ENCODE assay signal across 27 cellular contexts in genomic region chr10:75887369-75887768, GRCh38.
"Had no signal": no experiment of that assay in that cellular context is flagged by ENCODE, and none has a peak within 500 bp of the region (broad histone marks: within the 10 kb centered on the region; RNA-seq: fewer than 3 reads in every experiment).

No MANE protein-coding gene starts in this region.

- H3K4me3 ChIP-seq: stomach, suprapubic skin, testis, thoracic aorta, thyroid gland, tibial artery, tibial nerve, transverse colon, upper lobe of left lung, upper lobe of right lung, uterus, vagina had no signal

- H3K9me3 ChIP-seq: stomach, suprapubic skin, testis, thoracic aorta, thyroid gland, tibial artery, tibial nerve, transverse colon, upper lobe of left lung, upper lobe of right lung, uterus, vagina had no signal

- ATAC-seq: stimulated activated effector memory CD8-positive, alpha-beta T cell treated with anti-CD3 and anti-CD28 coated beads, Interleukin-12 subunit alpha, Interleukin-12 subunit beta, amount 100 ng/mL, for 72 hours; stimulated activated memory B cell treated with anti-CD40 and anti-IgM and Interleukin-4, amounts not matched to agents 10 μg/mL and 1 μg/mL and 100 μg/mL, for 72 hours; stimulated activated naive B cell treated with anti-CD40 and anti-IgM and Interleukin-4, amounts not matched to agents 10 μg/mL and 1 μg/mL and 100 μg/mL, for 72 hours; stimulated activated naive CD8-positive, alpha-beta T cell treated with anti-CD3 and anti-CD28 coated beads, Interleukin-15, amount 100 ng/mL, for 72 hours; stimulated activated naive CD8-positive, alpha-beta T cell treated with anti-CD3 and anti-CD28 coated beads, Interleukin-15, Interleukin-2, amounts not matched to agents 100 U/mL and 50 U/mL, for 24 hours; upper lobe of right lung had no signal

- H3K27ac ChIP-seq: stomach, suprapubic skin, testis, thoracic aorta, thyroid gland, tibial artery, tibial nerve, transverse colon, upper lobe of left lung, upper lobe of right lung, uterus, vagina had no signal

- H3K36me3 ChIP-seq: stomach, suprapubic skin, thoracic aorta, thyroid gland, tibial artery, tibial nerve, transverse colon, upper lobe of left lung, upper lobe of right lung, uterus, vagina had no signal

- H3K27me3 ChIP-seq: stomach, suprapubic skin, testis, thyroid gland, tibial artery, tibial nerve, transverse colon, upper lobe of left lung, upper lobe of right lung, uterus, vagina had no signal

- FAIRE-seq: urothelium cell line had no signal

- DNase-seq: stimulated activated CD4-positive, alpha-beta T cell treated with anti-CD3 and anti-CD28 coated beads, Interleukin-2, amount 100 ng/mL, for 48 hours; stimulated activated CD4-positive, alpha-beta T cell treated with anti-CD3 and anti-CD28 coated beads, Interleukin-4, amount 100 ng/mL, for 1 hour; stimulated activated CD4-positive, alpha-beta T cell treated with anti-CD3 and anti-CD28 coated beads, Interleukin-4, amount 100 ng/mL, for 24 hours; stimulated activated CD4-positive, alpha-beta T cell treated with anti-CD3 and anti-CD28 coated beads, Interleukin-4, amount 100 ng/mL, for 4 hours; stimulated activated CD8-positive, alpha-beta memory T cell treated with anti-CD3 and anti-CD28 coated beads, Interleukin-4, amount 100 ng/mL, for 48 hours; stimulated activated naive B cell treated with anti-CD40 and anti-IgM and Interleukin-4, amounts not matched to agents 10 μg/mL and 1 μg/mL and 100 μg/mL, for 72 hours; stimulated activated naive CD4-positive, alpha-beta T cell; stimulated activated naive CD4-positive, alpha-beta T cell treated with Interleukin-2 at 50 U/mL for 16 hours; stimulated activated naive CD8-positive, alpha-beta T cell treated with anti-CD3 and anti-CD28 coated beads, Interleukin-15, amount 100 ng/mL, for 72 hours; stimulated activated naive CD8-positive, alpha-beta T cell treated with anti-CD3 and anti-CD28 coated beads, Interleukin-15, Interleukin-2, amounts not matched to agents 100 U/mL and 50 U/mL, for 24 hours; stomach; substantia nigra; testis; thyroid gland; tibial artery; transverse colon; trophoblast cell; upper lobe of left lung; upper lobe of right lung; uterus had no signal

- H3K4me1 ChIP-seq: stomach, suprapubic skin, testis, thyroid gland, tibial artery, tibial nerve, transverse colon, upper lobe of left lung, upper lobe of right lung, uterus, vagina had no signal
